ENCODE assay signal across 15 cellular contexts in the genomic region with DNA sequence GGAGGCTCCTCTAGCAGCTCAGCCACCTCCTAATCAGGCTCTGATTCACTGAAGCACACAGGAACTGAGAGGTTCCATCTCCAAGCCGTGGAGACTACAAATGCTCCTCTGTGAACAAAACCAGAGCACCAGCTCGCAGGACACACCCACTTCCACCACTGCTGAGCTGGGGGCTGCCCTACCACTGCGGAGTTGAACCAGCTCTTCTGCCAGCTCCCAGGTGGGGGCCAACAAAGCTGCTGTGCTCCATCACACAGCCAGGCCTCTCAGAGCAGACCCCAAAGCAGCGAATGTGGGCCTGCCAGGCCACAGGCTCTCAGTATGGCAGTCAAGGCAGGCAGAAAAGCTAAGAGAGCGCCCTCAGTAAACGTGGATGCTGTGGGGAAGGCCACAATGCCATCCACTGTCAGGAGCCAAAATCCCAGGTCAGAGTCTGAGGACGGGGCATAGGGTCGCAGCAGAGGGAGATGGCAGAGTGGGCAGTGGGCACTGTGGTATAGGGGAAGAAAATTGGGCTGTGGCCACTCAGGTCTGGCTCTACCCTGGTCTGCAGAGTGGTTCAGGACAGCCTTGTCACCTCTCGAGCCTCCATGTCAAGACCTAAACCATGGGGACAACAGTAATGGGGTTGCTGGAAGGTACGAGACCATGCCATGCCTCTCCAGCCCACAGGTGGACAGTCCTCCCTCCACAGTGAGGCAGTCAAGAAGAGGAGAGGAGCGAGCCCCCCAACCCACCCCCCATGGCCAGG.
DNase-seq lines count a peak whose midpoint lies in the region; ATAC-seq and TF ChIP-seq lines count a peak whose summit lies in the region.
"Had no signal": no experiment of that assay in that cellular context is flagged by ENCODE, and none has a peak within 500 bp of the region (broad histone marks: within the 10 kb centered on the region; RNA-seq: fewer than 3 reads in every experiment).

No MANE protein-coding gene starts in this region.

- H3K4me2 ChIP-seq in neuronal stem cell (ENCODE audit: insufficient read depth, low read length, poor library complexity, severe bottlenecking), result no peak overlapping the region
- H3K4me2 ChIP-seq: GM23338 had no signal

- peak overlapping the region; percentile 4 for H4K8ac ChIP-seq in neuronal stem cell (ENCODE audit: low read depth, low read length)

- H3K4me3 ChIP-seq in right atrium auricular region (no peak overlapping the region), heart right ventricle (no peak overlapping the region), neuronal stem cell (ENCODE audit: low read length in 2 of 2) (no peak overlapping the region)
- H3K4me3 ChIP-seq: GM23338 had no signal

- H3K9me3 ChIP-seq in right atrium auricular region (peaks cover 0 to 9% of the 10 kb centered on the region in 2 donors), heart right ventricle (peaks cover 0 to 12% (median 4%) of the 10 kb centered on the region in 11 donors), neuronal stem cell (replicated peaks in 1 of 2; ENCODE audit: control insufficient read depth in 2 of 2, insufficient read depth in 1 of 2, low read depth in 1 of 2, low read length in 2 of 2) (peaks cover 0 to 2% of the 10 kb centered on the region in 2 donors)

- peak overlapping the region; percentile 52 for H3K23ac ChIP-seq in neuronal stem cell (ENCODE audit: low read depth, low read length, poor library complexity)

- TF ChIP-seq CTCF in right atrium auricular region (IDR thresholded peaks at IDR 0.05) (no peak), heart right ventricle (IDR thresholded peaks at IDR 0.05) (no peak)

- H3K36me3 ChIP-seq in right atrium auricular region (no peaks in the 10 kb centered on the region), heart right ventricle (no peaks in the 10 kb centered on the region), neuronal stem cell (replicated peaks in 1 of 2; ENCODE audit: control insufficient read depth in 2 of 2, insufficient read depth in 2 of 2, low read length in 2 of 2) (no peaks in the 10 kb centered on the region)

- peak overlapping the region; percentile 74 for H3K18ac ChIP-seq in neuronal stem cell (ENCODE audit: low read length)

- no peak overlapping the region for H4K91ac ChIP-seq in neuronal stem cell (ENCODE audit: low read depth, low read length, poor library complexity)

- H3K14ac ChIP-seq in neuronal stem cell (ENCODE audit: low read length), result peak overlapping the region; percentile 79

- H3K4me1 ChIP-seq in right atrium auricular region (no peaks in the 10 kb centered on the region), heart right ventricle (no peaks in the 10 kb centered on the region), neuronal stem cell (ENCODE audit: control insufficient read depth in 2 of 2, insufficient read depth in 1 of 2, low read depth in 1 of 2, low read length in 2 of 2) (peaks cover 0 to 2% of the 10 kb centered on the region in 2 donors)

- peak overlapping the region; percentile 41 for H2BK15ac ChIP-seq in neuronal stem cell (ENCODE audit: low read length)

- intact Hi-C loops in heart right ventricle (cut with DNase I), result no loop called here

- H2AK5ac ChIP-seq in neuronal stem cell (ENCODE audit: low read depth, low read length), result peak overlapping the region; percentile 2

- no peak overlapping the region for H2BK120ac ChIP-seq in neuronal stem cell (ENCODE audit: low read depth, low read length)

- no peak overlapping the region for H2AFZ ChIP-seq in neuronal stem cell (ENCODE audit: low read length)
- H2AFZ ChIP-seq: GM23338 had no signal

- no peaks in the 10 kb centered on the region for H3K27me3 ChIP-seq in right atrium auricular region
- no peaks in the 10 kb centered on the region for H3K27me3 ChIP-seq in heart right ventricle
- peaks cover 0 to 2% (median 0%) of the 10 kb centered on the region in 3 experiments for H3K27me3 ChIP-seq in neuronal stem cell (ENCODE audit: control insufficient read depth in 3 of 3, insufficient read depth in 3 of 3, low read depth in 1 of 3, low read length in 3 of 3)

- 69 to 78% methylated on average over 11 of the region's 11 CpGs for WGBS in heart right ventricle, 2 donors
- WGBS in neuronal stem cell (ENCODE audit: extremely low coverage in 2 of 2, insufficient read length in 2 of 2, insufficient replicate concordance in 1 of 2), 2 donors, result no CpG with 5 or more reads among the region's 11 CpGs

- H3K4ac ChIP-seq in neuronal stem cell (ENCODE audit: low read length), result no peak overlapping the region

- DNase-seq in right atrium auricular region (ENCODE audit: low spot score) (peak; percentile 46), heart right ventricle (no peak), ecto neural progenitor cell (ENCODE audit: low spot score) (peak; percentile 37), neuronal stem cell (ENCODE audit: low spot score) (no peak), ureter (ENCODE audit: low spot score) (peak; percentile 20), NCI-H510A (lab: John Stamatoyannopoulos, UW) (no peak)
- DNase-seq: AML-193; CD4-positive, alpha-beta memory T cell; DND-41; GDM1; NCI-H1436; NCI-H524 treated with DMSO at 0.1 percent for 48 hours had no signal

- ATAC-seq in heart right ventricle, result no peak
- no peak for ATAC-seq in GM19395 (IDR thresholded peaks at IDR 0.05; ENCODE audit: unreplicated experiment)
- ATAC-seq in GM21529 (IDR thresholded peaks at IDR 0.05; ENCODE audit: unreplicated experiment), result no peak
- ATAC-seq: GM23338 had no signal

- H2BK12ac ChIP-seq in neuronal stem cell (ENCODE audit: low read length), result no peak overlapping the region

- H3K9ac ChIP-seq in neuronal stem cell (ENCODE audit: low read depth, low read length, poor library complexity), result peak overlapping the region; percentile 55

- H2BK5ac ChIP-seq in neuronal stem cell (ENCODE audit: low read length), result no peak overlapping the region

- no peaks in the 10 kb centered on the region for H3K79me1 ChIP-seq in neuronal stem cell (ENCODE audit: low read depth, low read length)

- H3K27ac ChIP-seq in right atrium auricular region, result no peak overlapping the region
- H3K27ac ChIP-seq in heart right ventricle, result no peak overlapping the region
- no peak overlapping the region for H3K27ac ChIP-seq in neuronal stem cell (replicated peaks; ENCODE audit: low read length)

Comparison
In these comparisons a context has a peak if more than half of its experiments do, and no peak if none do; other contexts are left out.
1. DNase-seq: peak in right atrium auricular region (single experiment), ecto neural progenitor cell (single experiment) and ureter (single experiment); none in heart right ventricle (0 of 2), neuronal stem cell (single experiment) and NCI-H510A (single experiment).